Comparison of ENCODE assay signal across 8 cellular contexts in the genomic region with DNA sequence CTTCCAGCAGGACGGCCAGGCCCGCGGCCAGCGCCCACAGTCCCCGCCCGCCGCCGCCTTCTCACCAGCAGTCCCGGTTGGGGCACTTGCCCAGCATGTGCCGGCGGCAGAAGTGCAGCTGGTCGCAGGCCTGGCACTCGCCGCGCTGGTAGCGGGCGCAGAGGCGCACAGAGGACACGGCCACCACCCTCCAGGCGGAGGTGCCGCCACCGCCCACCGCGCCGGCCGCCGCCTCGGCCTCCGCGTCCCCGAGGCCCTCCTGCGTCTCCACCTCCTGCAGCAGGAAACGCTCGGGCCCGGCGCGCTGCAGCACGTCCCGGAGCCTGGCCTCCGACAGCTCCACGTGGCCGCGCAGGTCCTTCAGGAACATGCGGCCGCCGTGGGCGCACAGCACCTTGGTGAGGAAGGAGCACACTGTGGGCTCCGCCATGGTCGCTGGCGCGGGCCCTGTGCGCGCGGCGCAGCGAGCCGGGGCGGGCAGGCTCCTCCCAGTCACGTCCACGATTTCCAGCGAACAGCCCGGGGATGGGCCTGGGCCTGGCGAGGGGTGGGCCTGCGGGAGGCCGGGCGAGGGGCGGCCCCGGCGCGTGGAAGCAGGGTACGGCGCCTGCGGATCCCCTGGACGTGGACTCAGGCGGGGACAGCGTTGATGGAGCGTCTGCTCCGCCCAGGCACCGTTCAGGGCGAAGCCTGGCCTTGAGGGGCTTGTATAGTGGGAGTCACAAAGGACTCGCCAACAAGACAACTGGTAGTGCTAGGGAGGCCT. TPM values are rescaled to one million over a fixed set of nuclear protein-coding genes. Genes with fewer than 3 reads are reported as not detected.
DNase-seq lines count a peak whose midpoint lies in the region; ATAC-seq, FAIRE-seq and TF ChIP-seq lines count a peak whose summit lies in the region.

TSS of gene ZC3HAV1L (minus strand) at position 455 of the 766 bp plus-strand sequence. CDS start at position 430, 25 bp downstream.

- FAIRE-seq in HTR-8/SVneo (lab: Jason Lieb, UNC): no peak

- no peak for TF ChIP-seq CTCF in glutamatergic neuron (IDR thresholded peaks at IDR 0.05; ENCODE audit: partially characterized antibody, unreplicated experiment)

- H3K4me1 Mint-ChIP-seq in activated naive CD4-positive, alpha-beta T cell treated with anti-CD3 and anti-CD28 coated beads, Interleukin-2, amount 10 ng/mL, durations not matched to agents 7 days and 5 days: peaks cover 38% of the 10 kb centered on the region
- H3K4me1 Mint-ChIP-seq in glutamatergic neuron (ENCODE audit: low read depth, unreplicated experiment): no peaks in the 10 kb centered on the region

- H3K27ac Mint-ChIP-seq in activated naive CD4-positive, alpha-beta T cell treated with anti-CD3 and anti-CD28 coated beads, Interleukin-2, amount 10 ng/mL, durations not matched to agents 7 days and 5 days: peak within 1 kb of the TSS; percentile 60
- H3K27ac Mint-ChIP-seq in glutamatergic neuron (ENCODE audit: unreplicated experiment): peak within 1 kb of the TSS; percentile 77

- peak; percentile 88 for ATAC-seq in GM21390 (IDR thresholded peaks at IDR 0.05; ENCODE audit: unreplicated experiment)

- intact Hi-C loops in posterior cingulate gyrus (cut with DNase I): no loop called here

- peak; percentile 50 for DNase-seq in DMS79 treated with DMSO at 0.1 percent for 48 hours (lab: John Stamatoyannopoulos, UW)
- DNase-seq in HTR-8/SVneo (ENCODE audit: insufficient read length, low spot score): peak; percentile 60
- peak; percentile 66 for DNase-seq in RKO (ENCODE audit: low spot score)
- peak; percentile 68 for DNase-seq in activated naive CD4-positive, alpha-beta T cell treated with anti-CD3 and anti-CD28 coated beads, Interleukin-2, amount 10 ng/mL, durations not matched to agents 7 days and 5 days
- DNase-seq in glutamatergic neuron: peak; percentile 76
- DNase-seq in posterior cingulate gyrus: peak in 8 of 10 donors; percentile 20 to 92 (median 34)
- no peak for DNase-seq in NAMALWA (ENCODE audit: low spot score)

- no peaks in the 10 kb centered on the region for H3K9me3 Mint-ChIP-seq in activated naive CD4-positive, alpha-beta T cell treated with anti-CD3 and anti-CD28 coated beads, Interleukin-2, amount 10 ng/mL, durations not matched to agents 7 days and 5 days
- H3K9me3 Mint-ChIP-seq in glutamatergic neuron (ENCODE audit: unreplicated experiment): peaks cover 2% of the 10 kb centered on the region

- H3K36me3 Mint-ChIP-seq in activated naive CD4-positive, alpha-beta T cell treated with anti-CD3 and anti-CD28 coated beads, Interleukin-2, amount 10 ng/mL, durations not matched to agents 7 days and 5 days: peaks cover 17% of the 10 kb centered on the region
- H3K36me3 Mint-ChIP-seq in glutamatergic neuron (ENCODE audit: unreplicated experiment): no peaks in the 10 kb centered on the region

- H3K27me3 Mint-ChIP-seq in activated naive CD4-positive, alpha-beta T cell treated with anti-CD3 and anti-CD28 coated beads, Interleukin-2, amount 10 ng/mL, durations not matched to agents 7 days and 5 days: peaks cover 27% of the 10 kb centered on the region
- H3K27me3 Mint-ChIP-seq in glutamatergic neuron (ENCODE audit: unreplicated experiment): peaks cover 11% of the 10 kb centered on the region

- CTCF ChIA-PET in activated naive CD4-positive, alpha-beta T cell treated with anti-CD3 and anti-CD28 coated beads, Interleukin-2, amount 10 ng/mL, durations not matched to agents 7 days and 5 days (lab: Charles Lee): interaction anchor here (0.5 to 2.0 kb wide), 9 partner anchors 8 to 281 kb away, joined by 3 to 8 read pairs (median 3); no protein-coding TSS in a partner anchor

- H3K4me3 Mint-ChIP-seq in activated naive CD4-positive, alpha-beta T cell treated with anti-CD3 and anti-CD28 coated beads, Interleukin-2, amount 10 ng/mL, durations not matched to agents 7 days and 5 days: peak within 1 kb of the TSS; percentile 83
- H3K4me3 Mint-ChIP-seq in glutamatergic neuron (ENCODE audit: unreplicated experiment): peak within 1 kb of the TSS; percentile 75

RNA-seq across cellular contexts. Expression of gene ZC3HAV1L, which starts in this region (rescaled TPM):
- 5.8 TPM for total RNA-seq in glutamatergic neuron (ENCODE audit: unreplicated experiment)
